In the genomic region with DNA sequence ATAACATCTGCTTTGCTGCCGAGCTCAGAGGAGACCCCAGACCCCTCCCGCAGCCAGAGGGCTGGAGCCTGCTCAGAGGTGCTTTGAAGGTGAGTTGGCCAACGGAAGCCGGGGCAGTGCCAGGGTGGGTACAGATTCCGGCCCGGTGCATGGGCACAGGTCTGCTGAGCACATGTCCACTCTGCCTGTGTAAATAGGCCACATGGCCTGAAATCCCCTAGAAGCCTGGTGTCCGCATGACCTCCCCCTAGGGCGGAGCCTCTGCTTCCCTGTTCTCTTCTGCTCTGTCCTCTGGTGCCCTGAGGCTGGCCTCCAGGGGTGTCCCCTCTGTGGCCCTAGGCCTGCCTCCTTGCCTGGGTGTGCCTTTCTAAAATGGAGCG, we compare ENCODE assay signal across 1 cellular context.
A peak's percentile ranks its signal among the peaks of the same experiment; 100 is the strongest.
TF ChIP-seq lines count a peak whose summit lies in the region.

No MANE protein-coding gene starts in this region.

TF ChIP-seq in HepG2, 621 proteins besides CTCF, POLR2A, EP300 and RAD21 (continued from another document and continues in another):
- TF ChIP-seq NONO (IDR thresholded peaks at IDR 0.05) (no peak), NONO (CRISPR knock-in tag; conservative IDR thresholded peaks at IDR 0.05) (no peak), ZNF607 (CRISPR knock-in tag; IDR thresholded peaks at IDR 0.05; ENCODE audit: borderline replicate concordance) (no peak), SALL1 (CRISPR knock-in tag; IDR thresholded peaks at IDR 0.05) (peak; percentile 46; the same call in 1 of the 2 replicates), ATF7-NPFF (CRISPR knock-in tag; IDR thresholded peaks at IDR 0.05; ENCODE audit: low read depth) (no peak), RFX1 (IDR thresholded peaks at IDR 0.05) (no peak), MEF2D (CRISPR knock-in tag; IDR thresholded peaks at IDR 0.05) (no peak), MTA1 (CRISPR knock-in tag; IDR thresholded peaks at IDR 0.05; ENCODE audit: borderline replicate concordance) (no peak), ZNF768 (CRISPR knock-in tag; IDR thresholded peaks at IDR 0.05) (0 out of 2 replicates have a peak, but pooled peaks have one; percentile 12), RFXANK (CRISPR knock-in tag; IDR thresholded peaks at IDR 0.05) (no peak), REL (CRISPR knock-in tag; conservative IDR thresholded peaks at IDR 0.05) (no peak), HOXA5 (CRISPR knock-in tag; IDR thresholded peaks at IDR 0.05) (no peak), MAFK (conservative IDR thresholded peaks at IDR 0.05 in 1 of 2, IDR thresholded peaks at IDR 0.05 in 1 of 2; ENCODE audit: low read length in 2 of 2) (no peak), CHD2 (IDR thresholded peaks at IDR 0.05; ENCODE audit: low read depth, low read length) (no peak)
- TF ChIP-seq, protein P1, sequence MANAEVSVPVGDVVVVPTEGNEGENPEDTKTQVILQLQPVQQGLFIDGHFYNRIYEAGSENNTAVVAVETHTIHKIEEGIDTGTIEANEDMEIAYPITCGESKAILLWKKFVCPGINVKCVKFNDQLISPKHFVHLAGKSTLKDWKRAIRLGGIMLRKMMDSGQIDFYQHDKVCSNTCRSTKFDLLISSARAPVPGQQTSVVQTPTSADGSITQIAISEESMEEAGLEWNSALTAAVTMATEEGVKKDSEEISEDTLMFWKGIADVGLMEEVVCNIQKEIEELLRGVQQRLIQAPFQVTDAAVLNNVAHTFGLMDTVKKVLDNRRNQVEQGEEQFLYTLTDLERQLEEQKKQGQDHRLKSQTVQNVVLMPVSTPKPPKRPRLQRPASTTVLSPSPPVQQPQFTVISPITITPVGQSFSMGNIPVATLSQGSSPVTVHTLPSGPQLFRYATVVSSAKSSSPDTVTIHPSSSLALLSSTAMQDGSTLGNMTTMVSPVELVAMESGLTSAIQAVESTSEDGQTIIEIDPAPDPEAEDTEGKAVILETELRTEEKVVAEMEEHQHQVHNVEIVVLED (CRISPR knock-in tag; IDR thresholded peaks at IDR 0.05; ENCODE audit: borderline replicate concordance): no peak
- TF ChIP-seq, protein P2, sequence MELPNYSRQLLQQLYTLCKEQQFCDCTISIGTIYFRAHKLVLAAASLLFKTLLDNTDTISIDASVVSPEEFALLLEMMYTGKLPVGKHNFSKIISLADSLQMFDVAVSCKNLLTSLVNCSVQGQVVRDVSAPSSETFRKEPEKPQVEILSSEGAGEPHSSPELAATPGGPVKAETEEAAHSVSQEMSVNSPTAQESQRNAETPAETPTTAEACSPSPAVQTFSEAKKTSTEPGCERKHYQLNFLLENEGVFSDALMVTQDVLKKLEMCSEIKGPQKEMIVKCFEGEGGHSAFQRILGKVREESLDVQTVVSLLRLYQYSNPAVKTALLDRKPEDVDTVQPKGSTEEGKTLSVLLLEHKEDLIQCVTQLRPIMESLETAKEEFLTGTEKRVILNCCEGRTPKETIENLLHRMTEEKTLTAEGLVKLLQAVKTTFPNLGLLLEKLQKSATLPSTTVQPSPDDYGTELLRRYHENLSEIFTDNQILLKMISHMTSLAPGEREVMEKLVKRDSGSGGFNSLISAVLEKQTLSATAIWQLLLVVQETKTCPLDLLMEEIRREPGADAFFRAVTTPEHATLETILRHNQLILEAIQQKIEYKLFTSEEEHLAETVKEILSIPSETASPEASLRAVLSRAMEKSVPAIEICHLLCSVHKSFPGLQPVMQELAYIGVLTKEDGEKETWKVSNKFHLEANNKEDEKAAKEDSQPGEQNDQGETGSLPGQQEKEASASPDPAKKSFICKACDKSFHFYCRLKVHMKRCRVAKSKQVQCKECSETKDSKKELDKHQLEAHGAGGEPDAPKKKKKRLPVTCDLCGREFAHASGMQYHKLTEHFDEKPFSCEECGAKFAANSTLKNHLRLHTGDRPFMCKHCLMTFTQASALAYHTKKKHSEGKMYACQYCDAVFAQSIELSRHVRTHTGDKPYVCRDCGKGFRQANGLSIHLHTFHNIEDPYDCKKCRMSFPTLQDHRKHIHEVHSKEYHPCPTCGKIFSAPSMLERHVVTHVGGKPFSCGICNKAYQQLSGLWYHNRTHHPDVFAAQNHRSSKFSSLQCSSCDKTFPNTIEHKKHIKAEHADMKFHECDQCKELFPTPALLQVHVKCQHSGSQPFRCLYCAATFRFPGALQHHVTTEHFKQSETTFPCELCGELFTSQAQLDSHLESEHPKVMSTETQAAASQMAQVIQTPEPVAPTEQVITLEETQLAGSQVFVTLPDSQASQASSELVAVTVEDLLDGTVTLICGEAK (IDR thresholded peaks at IDR 0.05): no peak
- TF ChIP-seq, protein P2 (CRISPR knock-in tag; IDR thresholded peaks at IDR 0.05): no peak
- TF ChIP-seq, protein P3, sequence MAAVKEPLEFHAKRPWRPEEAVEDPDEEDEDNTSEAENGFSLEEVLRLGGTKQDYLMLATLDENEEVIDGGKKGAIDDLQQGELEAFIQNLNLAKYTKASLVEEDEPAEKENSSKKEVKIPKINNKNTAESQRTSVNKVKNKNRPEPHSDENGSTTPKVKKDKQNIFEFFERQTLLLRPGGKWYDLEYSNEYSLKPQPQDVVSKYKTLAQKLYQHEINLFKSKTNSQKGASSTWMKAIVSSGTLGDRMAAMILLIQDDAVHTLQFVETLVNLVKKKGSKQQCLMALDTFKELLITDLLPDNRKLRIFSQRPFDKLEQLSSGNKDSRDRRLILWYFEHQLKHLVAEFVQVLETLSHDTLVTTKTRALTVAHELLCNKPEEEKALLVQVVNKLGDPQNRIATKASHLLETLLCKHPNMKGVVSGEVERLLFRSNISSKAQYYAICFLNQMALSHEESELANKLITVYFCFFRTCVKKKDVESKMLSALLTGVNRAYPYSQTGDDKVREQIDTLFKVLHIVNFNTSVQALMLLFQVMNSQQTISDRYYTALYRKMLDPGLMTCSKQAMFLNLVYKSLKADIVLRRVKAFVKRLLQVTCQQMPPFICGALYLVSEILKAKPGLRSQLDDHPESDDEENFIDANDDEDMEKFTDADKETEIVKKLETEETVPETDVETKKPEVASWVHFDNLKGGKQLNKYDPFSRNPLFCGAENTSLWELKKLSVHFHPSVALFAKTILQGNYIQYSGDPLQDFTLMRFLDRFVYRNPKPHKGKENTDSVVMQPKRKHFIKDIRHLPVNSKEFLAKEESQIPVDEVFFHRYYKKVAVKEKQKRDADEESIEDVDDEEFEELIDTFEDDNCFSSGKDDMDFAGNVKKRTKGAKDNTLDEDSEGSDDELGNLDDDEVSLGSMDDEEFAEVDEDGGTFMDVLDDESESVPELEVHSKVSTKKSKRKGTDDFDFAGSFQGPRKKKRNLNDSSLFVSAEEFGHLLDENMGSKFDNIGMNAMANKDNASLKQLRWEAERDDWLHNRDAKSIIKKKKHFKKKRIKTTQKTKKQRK (IDR thresholded peaks at IDR 0.05; ENCODE audit: low read length): no peak
- TF ChIP-seq, protein P4, sequence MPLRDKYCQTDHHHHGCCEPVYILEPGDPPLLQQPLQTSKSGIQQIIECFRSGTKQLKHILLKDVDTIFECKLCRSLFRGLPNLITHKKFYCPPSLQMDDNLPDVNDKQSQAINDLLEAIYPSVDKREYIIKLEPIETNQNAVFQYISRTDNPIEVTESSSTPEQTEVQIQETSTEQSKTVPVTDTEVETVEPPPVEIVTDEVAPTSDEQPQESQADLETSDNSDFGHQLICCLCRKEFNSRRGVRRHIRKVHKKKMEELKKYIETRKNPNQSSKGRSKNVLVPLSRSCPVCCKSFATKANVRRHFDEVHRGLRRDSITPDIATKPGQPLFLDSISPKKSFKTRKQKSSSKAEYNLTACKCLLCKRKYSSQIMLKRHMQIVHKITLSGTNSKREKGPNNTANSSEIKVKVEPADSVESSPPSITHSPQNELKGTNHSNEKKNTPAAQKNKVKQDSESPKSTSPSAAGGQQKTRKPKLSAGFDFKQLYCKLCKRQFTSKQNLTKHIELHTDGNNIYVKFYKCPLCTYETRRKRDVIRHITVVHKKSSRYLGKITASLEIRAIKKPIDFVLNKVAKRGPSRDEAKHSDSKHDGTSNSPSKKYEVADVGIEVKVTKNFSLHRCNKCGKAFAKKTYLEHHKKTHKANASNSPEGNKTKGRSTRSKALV (CRISPR knock-in tag; IDR thresholded peaks at IDR 0.05): no peak
- TF ChIP-seq, protein P5, sequence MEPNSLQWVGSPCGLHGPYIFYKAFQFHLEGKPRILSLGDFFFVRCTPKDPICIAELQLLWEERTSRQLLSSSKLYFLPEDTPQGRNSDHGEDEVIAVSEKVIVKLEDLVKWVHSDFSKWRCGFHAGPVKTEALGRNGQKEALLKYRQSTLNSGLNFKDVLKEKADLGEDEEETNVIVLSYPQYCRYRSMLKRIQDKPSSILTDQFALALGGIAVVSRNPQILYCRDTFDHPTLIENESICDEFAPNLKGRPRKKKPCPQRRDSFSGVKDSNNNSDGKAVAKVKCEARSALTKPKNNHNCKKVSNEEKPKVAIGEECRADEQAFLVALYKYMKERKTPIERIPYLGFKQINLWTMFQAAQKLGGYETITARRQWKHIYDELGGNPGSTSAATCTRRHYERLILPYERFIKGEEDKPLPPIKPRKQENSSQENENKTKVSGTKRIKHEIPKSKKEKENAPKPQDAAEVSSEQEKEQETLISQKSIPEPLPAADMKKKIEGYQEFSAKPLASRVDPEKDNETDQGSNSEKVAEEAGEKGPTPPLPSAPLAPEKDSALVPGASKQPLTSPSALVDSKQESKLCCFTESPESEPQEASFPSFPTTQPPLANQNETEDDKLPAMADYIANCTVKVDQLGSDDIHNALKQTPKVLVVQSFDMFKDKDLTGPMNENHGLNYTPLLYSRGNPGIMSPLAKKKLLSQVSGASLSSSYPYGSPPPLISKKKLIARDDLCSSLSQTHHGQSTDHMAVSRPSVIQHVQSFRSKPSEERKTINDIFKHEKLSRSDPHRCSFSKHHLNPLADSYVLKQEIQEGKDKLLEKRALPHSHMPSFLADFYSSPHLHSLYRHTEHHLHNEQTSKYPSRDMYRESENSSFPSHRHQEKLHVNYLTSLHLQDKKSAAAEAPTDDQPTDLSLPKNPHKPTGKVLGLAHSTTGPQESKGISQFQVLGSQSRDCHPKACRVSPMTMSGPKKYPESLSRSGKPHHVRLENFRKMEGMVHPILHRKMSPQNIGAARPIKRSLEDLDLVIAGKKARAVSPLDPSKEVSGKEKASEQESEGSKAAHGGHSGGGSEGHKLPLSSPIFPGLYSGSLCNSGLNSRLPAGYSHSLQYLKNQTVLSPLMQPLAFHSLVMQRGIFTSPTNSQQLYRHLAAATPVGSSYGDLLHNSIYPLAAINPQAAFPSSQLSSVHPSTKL (CRISPR knock-in tag; IDR thresholded peaks at IDR 0.05): no peak
- TF ChIP-seq, protein P6, sequence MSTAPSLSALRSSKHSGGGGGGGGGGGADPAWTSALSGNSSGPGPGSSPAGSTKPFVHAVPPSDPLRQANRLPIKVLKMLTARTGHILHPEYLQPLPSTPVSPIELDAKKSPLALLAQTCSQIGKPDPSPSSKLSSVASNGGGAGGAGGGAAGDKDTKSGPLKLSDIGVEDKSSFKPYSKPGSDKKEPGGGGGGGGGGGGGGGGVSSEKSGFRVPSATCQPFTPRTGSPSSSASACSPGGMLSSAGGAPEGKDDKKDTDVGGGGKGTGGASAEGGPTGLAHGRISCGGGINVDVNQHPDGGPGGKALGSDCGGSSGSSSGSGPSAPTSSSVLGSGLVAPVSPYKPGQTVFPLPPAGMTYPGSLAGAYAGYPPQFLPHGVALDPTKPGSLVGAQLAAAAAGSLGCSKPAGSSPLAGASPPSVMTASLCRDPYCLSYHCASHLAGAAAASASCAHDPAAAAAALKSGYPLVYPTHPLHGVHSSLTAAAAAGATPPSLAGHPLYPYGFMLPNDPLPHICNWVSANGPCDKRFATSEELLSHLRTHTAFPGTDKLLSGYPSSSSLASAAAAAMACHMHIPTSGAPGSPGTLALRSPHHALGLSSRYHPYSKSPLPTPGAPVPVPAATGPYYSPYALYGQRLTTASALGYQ (CRISPR knock-in tag; IDR thresholded peaks at IDR 0.05): no peak
- TF ChIP-seq, protein P7, sequence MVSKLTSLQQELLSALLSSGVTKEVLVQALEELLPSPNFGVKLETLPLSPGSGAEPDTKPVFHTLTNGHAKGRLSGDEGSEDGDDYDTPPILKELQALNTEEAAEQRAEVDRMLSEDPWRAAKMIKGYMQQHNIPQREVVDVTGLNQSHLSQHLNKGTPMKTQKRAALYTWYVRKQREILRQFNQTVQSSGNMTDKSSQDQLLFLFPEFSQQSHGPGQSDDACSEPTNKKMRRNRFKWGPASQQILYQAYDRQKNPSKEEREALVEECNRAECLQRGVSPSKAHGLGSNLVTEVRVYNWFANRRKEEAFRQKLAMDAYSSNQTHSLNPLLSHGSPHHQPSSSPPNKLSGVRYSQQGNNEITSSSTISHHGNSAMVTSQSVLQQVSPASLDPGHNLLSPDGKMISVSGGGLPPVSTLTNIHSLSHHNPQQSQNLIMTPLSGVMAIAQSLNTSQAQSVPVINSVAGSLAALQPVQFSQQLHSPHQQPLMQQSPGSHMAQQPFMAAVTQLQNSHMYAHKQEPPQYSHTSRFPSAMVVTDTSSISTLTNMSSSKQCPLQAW (CRISPR knock-in tag; IDR thresholded peaks at IDR 0.05): no peak
